8 cellular contexts compared by ENCODE assay signal in genomic region chr2:212863185-212863588, GRCh38.
A peak's percentile ranks its signal among the peaks of the same experiment; 100 is the strongest.
DNase-seq lines count a peak whose midpoint lies in the region; ATAC-seq, FAIRE-seq and TF ChIP-seq lines count a peak whose summit lies in the region.

No MANE protein-coding gene starts in this region.

- H3K9me3 ChIP-seq in CD4-positive, CD25-positive, alpha-beta regulatory T cell (ENCODE audit: control insufficient read depth in 2 of 2, low read length in 2 of 2), result peaks cover 35 to 38% of the 10 kb centered on the region in 2 experiments
- H3K9me3 ChIP-seq in kidney (ENCODE audit: control insufficient read depth in 1 of 2, low read length in 2 of 2), result peaks cover 2 to 20% of the 10 kb centered on the region in 2 donors
- H3K9me3 ChIP-seq in prostate gland, result no peaks in the 10 kb centered on the region

- H3K9me3 Mint-ChIP-seq in CD4-positive, CD25-positive, alpha-beta regulatory T cell, result peaks cover 9 to 44% (median 18%) of the 10 kb centered on the region in 7 donors
- peaks cover 23% of the 10 kb centered on the region for H3K9me3 Mint-ChIP-seq in activated T-cell treated with anti-CD3 and anti-CD28 coated beads, Interleukin-2, amount 50 U/mL, for 24 hours

- TF ChIP-seq POLR2A in prostate gland (IDR thresholded peaks at IDR 0.05), result no peak

- H3K4me3 Mint-ChIP-seq in CD4-positive, CD25-positive, alpha-beta regulatory T cell, result peak overlapping the region in 1 of 4 donors; percentile 31
- no peak overlapping the region for H3K4me3 Mint-ChIP-seq in activated T-cell treated with anti-CD3 and anti-CD28 coated beads, Interleukin-2, amount 50 U/mL, for 24 hours

- no peak overlapping the region for H3K4me3 ChIP-seq in CD4-positive, CD25-positive, alpha-beta regulatory T cell (ENCODE audit: low read depth, low read length)
- no peak overlapping the region for H3K4me3 ChIP-seq in kidney (ENCODE audit: low read length in 2 of 2)
- no peak overlapping the region for H3K4me3 ChIP-seq in prostate gland

- FAIRE-seq in GM18507 (lab: Jason Lieb, UNC) (peak; percentile 36), kidney (lab: Jason Lieb, UNC) (no peak)

- H3K36me3 ChIP-seq in CD4-positive, CD25-positive, alpha-beta regulatory T cell (ENCODE audit: control insufficient read depth, insufficient read depth, low read length), result no peaks in the 10 kb centered on the region
- H3K36me3 ChIP-seq in kidney (ENCODE audit: control insufficient read depth in 1 of 2, insufficient read depth in 2 of 2, low read length in 2 of 2) (no peaks in the 10 kb centered on the region), prostate gland (no peaks in the 10 kb centered on the region)

- H3K27ac ChIP-seq in CD4-positive, CD25-positive, alpha-beta regulatory T cell (ENCODE audit: insufficient read depth, low read length, poor library complexity, severe bottlenecking), result no peak overlapping the region
- H3K27ac ChIP-seq in kidney (ENCODE audit: low read depth in 2 of 2, low read length in 2 of 2) (no peak overlapping the region), prostate gland (no peak overlapping the region)

- H3K4me1 Mint-ChIP-seq in CD4-positive, CD25-positive, alpha-beta regulatory T cell, result peaks cover 5 to 9% (median 7%) of the 10 kb centered on the region in 4 donors
- no peaks in the 10 kb centered on the region for H3K4me1 Mint-ChIP-seq in activated T-cell treated with anti-CD3 and anti-CD28 coated beads, Interleukin-2, amount 50 U/mL, for 24 hours (ENCODE audit: low read depth)

- peak; percentile 6 for TF ChIP-seq CTCF in kidney (IDR thresholded peaks at IDR 0.05; ENCODE audit: borderline replicate concordance, extremely low read depth, insufficient read depth)
- TF ChIP-seq CTCF in prostate gland (IDR thresholded peaks at IDR 0.05), result no peak

- H3K9ac ChIP-seq in kidney (ENCODE audit: low read length in 2 of 2), result no peak overlapping the region

- H3K27me3 Mint-ChIP-seq in CD4-positive, CD25-positive, alpha-beta regulatory T cell, result no peaks in the 10 kb centered on the region
- no peaks in the 10 kb centered on the region for H3K27me3 Mint-ChIP-seq in activated T-cell treated with anti-CD3 and anti-CD28 coated beads, Interleukin-2, amount 50 U/mL, for 24 hours

- ATAC-seq in CD4-positive, CD25-positive, alpha-beta regulatory T cell (ENCODE audit: low read depth in 2 of 2), result no peak
- ATAC-seq in GM21515 (IDR thresholded peaks at IDR 0.05; ENCODE audit: unreplicated experiment), result no peak

- peak in 2 of 3 donors; percentile 18 to 66 for DNase-seq in CD4-positive, CD25-positive, alpha-beta regulatory T cell
- no peak for DNase-seq in GM18507 (ENCODE audit: extremely low spot score, insufficient read length, low read depth)
- peak; percentile 35 for DNase-seq in NCI-H1105 treated with DMSO at 0.1 percent for 48 hours (lab: John Stamatoyannopoulos, UW)
- peak; percentile 42 for DNase-seq in activated T-cell treated with anti-CD3 and anti-CD28 coated beads, Interleukin-2, amount 50 U/mL, for 24 hours
- no peak for DNase-seq in kidney
- DNase-seq in prostate gland (ENCODE audit: low spot score), result no peak
- DNase-seq in occipital lobe (lab: John Stamatoyannopoulos, UW), result no peak

- no peak overlapping the region for H3K27ac Mint-ChIP-seq in CD4-positive, CD25-positive, alpha-beta regulatory T cell
- H3K27ac Mint-ChIP-seq in activated T-cell treated with anti-CD3 and anti-CD28 coated beads, Interleukin-2, amount 50 U/mL, for 24 hours, result no peak overlapping the region

- 42% methylated on average over 5 of the region's 5 CpGs for WGBS in prostate gland

- peaks cover 1% of the 10 kb centered on the region for H3K4me1 ChIP-seq in CD4-positive, CD25-positive, alpha-beta regulatory T cell (ENCODE audit: control insufficient read depth, insufficient read depth, low read length, poor library complexity, severe bottlenecking)
- no peaks in the 10 kb centered on the region for H3K4me1 ChIP-seq in kidney (ENCODE audit: control insufficient read depth in 1 of 2, insufficient read depth in 1 of 2, low read depth in 1 of 2, low read length in 2 of 2)
- no peaks in the 10 kb centered on the region for H3K4me1 ChIP-seq in prostate gland (replicated peaks)

- H3K36me3 Mint-ChIP-seq in CD4-positive, CD25-positive, alpha-beta regulatory T cell, result peaks cover 33% of the 10 kb centered on the region
- no peaks in the 10 kb centered on the region for H3K36me3 Mint-ChIP-seq in activated T-cell treated with anti-CD3 and anti-CD28 coated beads, Interleukin-2, amount 50 U/mL, for 24 hours (ENCODE audit: low read depth)

- H3K27me3 ChIP-seq in CD4-positive, CD25-positive, alpha-beta regulatory T cell (ENCODE audit: control insufficient read depth, insufficient read depth, low read length), result no peaks in the 10 kb centered on the region
- no peaks in the 10 kb centered on the region for H3K27me3 ChIP-seq in prostate gland (replicated peaks; ENCODE audit: insufficient read depth)

- intact Hi-C loops in kidney (cut with DNase I), result no loop called here
- intact Hi-C loops in prostate gland (cut with DNase I), result no loop called here

Comparison
In these comparisons a context has a peak if more than half of its experiments do, and no peak if none do; other contexts are left out.
1. DNase-seq: peak in CD4-positive, CD25-positive, alpha-beta regulatory T cell (2 of 3), NCI-H1105 treated with DMSO at 0.1 percent for 48 hours (single experiment) and activated T-cell treated with anti-CD3 and anti-CD28 coated beads, Interleukin-2, amount 50 U/mL, for 24 hours (single experiment); none in GM18507 (single experiment), kidney (single experiment), prostate gland (single experiment) and occipital lobe (single experiment).